15 cellular contexts compared by ENCODE assay signal in genomic region chr2:238701907-238702206, GRCh38.
"Had no signal": no experiment of that assay in that cellular context is flagged by ENCODE, and none has a peak within 500 bp of the region (broad histone marks: within the 10 kb centered on the region; RNA-seq: fewer than 3 reads in every experiment).

No MANE protein-coding gene starts in this region.

- H3K4me1 Mint-ChIP-seq: activated B cell treated with CpG ODN at 0.5 μM for 24 hours had no signal

- H3K36me3 ChIP-seq: suprapubic skin had no signal

- H3K36me3 Mint-ChIP-seq: brain, type B pancreatic cell had no signal

- H3K9me3 Mint-ChIP-seq: activated B cell treated with CpG ODN at 0.5 μM for 24 hours; activated CD8-positive, alpha-beta T cell treated with anti-CD3 and anti-CD28 coated beads for 36 hours; activated naive CD4-positive, alpha-beta T cell treated with anti-CD3 and anti-CD28 coated beads for 36 hours; activated T-cell treated with anti-CD3 and anti-CD28 coated beads, Interleukin-2, amount 50 U/mL, for 4 hours; stimulated activated naive CD8-positive, alpha-beta T cell treated with anti-CD3 and anti-CD28 coated beads, Interleukin-15, Interleukin-2, amounts not matched to agents 100 ng/mL and 50 ng/mL, for 24 hours; type B pancreatic cell had no signal

- DNase-seq: activated B cell treated with CpG ODN at 0.5 μM for 24 hours; activated CD4-positive, alpha-beta T cell treated with anti-CD3 and anti-CD28 coated beads for 4 hours; activated CD8-positive, alpha-beta memory T cell treated with anti-CD3 and anti-CD28 coated beads, Interleukin-2, amount 50 U/mL, for 4 hours; activated CD8-positive, alpha-beta T cell treated with anti-CD3 and anti-CD28 coated beads for 36 hours; activated naive CD4-positive, alpha-beta T cell treated with anti-CD3 and anti-CD28 coated beads for 36 hours; activated T-cell treated with anti-CD3 and anti-CD28 coated beads, Interleukin-2, amount 50 U/mL, for 4 hours; central memory CD4-positive, alpha-beta T cell; kidney; mammary epithelial cell; T-helper 1 cell; T-helper 9 cell had no signal

- H3K27me3 Mint-ChIP-seq: activated B cell treated with CpG ODN at 0.5 μM for 24 hours; activated CD8-positive, alpha-beta T cell treated with anti-CD3 and anti-CD28 coated beads for 36 hours; stimulated activated naive CD8-positive, alpha-beta T cell treated with anti-CD3 and anti-CD28 coated beads, Interleukin-15, Interleukin-2, amounts not matched to agents 100 ng/mL and 50 ng/mL, for 24 hours had no signal

- H3K4me3 ChIP-seq: suprapubic skin had no signal

- H3K27ac ChIP-seq: suprapubic skin had no signal

- H3K9me3 ChIP-seq: suprapubic skin had no signal

- H3K27me3 ChIP-seq: suprapubic skin had no signal

- H3K4me1 ChIP-seq: suprapubic skin had no signal

- H3K4me3 Mint-ChIP-seq: activated B cell treated with CpG ODN at 0.5 μM for 24 hours; activated CD8-positive, alpha-beta T cell treated with anti-CD3 and anti-CD28 coated beads for 36 hours; activated naive CD4-positive, alpha-beta T cell treated with anti-CD3 and anti-CD28 coated beads for 36 hours; activated T-cell treated with anti-CD3 and anti-CD28 coated beads, Interleukin-2, amount 50 U/mL, for 4 hours; brain; stimulated activated naive CD8-positive, alpha-beta T cell treated with anti-CD3 and anti-CD28 coated beads, Interleukin-15, Interleukin-2, amounts not matched to agents 100 ng/mL and 50 ng/mL, for 24 hours; type B pancreatic cell had no signal

- H3K27ac Mint-ChIP-seq: activated B cell treated with CpG ODN at 0.5 μM for 24 hours; activated CD8-positive, alpha-beta T cell treated with anti-CD3 and anti-CD28 coated beads for 36 hours; activated naive CD4-positive, alpha-beta T cell treated with anti-CD3 and anti-CD28 coated beads for 36 hours; stimulated activated naive CD8-positive, alpha-beta T cell treated with anti-CD3 and anti-CD28 coated beads, Interleukin-15, Interleukin-2, amounts not matched to agents 100 ng/mL and 50 ng/mL, for 24 hours; type B pancreatic cell had no signal
